ENCODE assay signal across 31 cellular contexts in genomic region chr4:31408136-31408535, GRCh38.
DNase-seq lines count a peak whose midpoint lies in the region; ATAC-seq and TF ChIP-seq lines count a peak whose summit lies in the region.
"Had no signal": no experiment of that assay in that cellular context is flagged by ENCODE, and none has a peak within 500 bp of the region (broad histone marks: within the 10 kb centered on the region; RNA-seq: fewer than 3 reads in every experiment).

No MANE protein-coding gene starts in this region.

- no peaks in the 10 kb centered on the region for H3K9me3 ChIP-seq in BE2C
- H3K9me3 ChIP-seq: BLaER1, breast epithelium, gastrocnemius medialis, HAP-1, psoas muscle, stomach, uterus had no signal

- no peak for TF ChIP-seq CTCF in BE2C (IDR thresholded peaks at IDR 0.05; ENCODE audit: low read depth, low read length)

- ATAC-seq in left lobe of liver = no peak
- ATAC-seq: activated naive CD4-positive, alpha-beta T cell treated with anti-CD3 and anti-CD28 coated beads, Interleukin-2, amount 50 U/mL, for 72 hours; gastrocnemius medialis; natural killer cell; psoas muscle; sciatic nerve had no signal

- H3K4me3 ChIP-seq in BE2C (ENCODE audit: low read depth, low read length) = no peak overlapping the region
- H3K4me3 ChIP-seq: BLaER1, breast epithelium, gastrocnemius medialis, HAP-1, hepatocyte, psoas muscle, stomach, uterus had no signal

- no peaks in the 10 kb centered on the region for H3K36me3 ChIP-seq in BE2C
- H3K36me3 ChIP-seq: BLaER1, breast epithelium, gastrocnemius medialis, HAP-1, stomach, uterus, WERI-Rb-1 had no signal

- DNase-seq in BE2C (peak; percentile 16), HT1080 (ENCODE audit: low read depth) (peak; percentile 1), NCI-H345 (lab: John Stamatoyannopoulos, UW) (peak; percentile 69), glomerular visceral epithelial cell (ENCODE audit: extremely low spot score) (peak; percentile 1), left lobe of liver (ENCODE audit: low spot score) (no peak), NCI-H2227 treated with DMSO at 0.1 percent for 48 hours (lab: John Stamatoyannopoulos, UW) (no peak), SKM-1 (lab: John Stamatoyannopoulos, UW; ENCODE audit: unreplicated experiment) (no peak)
- DNase-seq: activated CD4-positive, alpha-beta T cell treated with anti-CD3 and anti-CD28 coated beads for 4 hours; activated CD8-positive, alpha-beta memory T cell treated with anti-CD3 and anti-CD28 coated beads for 24 hours; activated effector memory CD4-positive, alpha-beta T cell treated with Interleukin-2 at 50 U/mL for 16 hours; activated T-cell treated with anti-CD3 and anti-CD28 coated beads for 4 hours; amygdala; gastrocnemius medialis; natural killer cell; NCI-H2107; NCI-H524 treated with DMSO at 0.1 percent for 48 hours; nucleus accumbens; psoas muscle; SIG-M5; stimulated activated CD4-positive, alpha-beta T cell treated with anti-CD3 and anti-CD28 coated beads, Interleukin-12 subunit alpha, Interleukin-12 subunit beta, amount 100 ng/mL, for 4 hours; stimulated activated CD4-positive, alpha-beta T cell treated with anti-CD3 and anti-CD28 coated beads, Interleukin-2, amount 100 ng/mL, for 48 hours; stomach; SW 1271; uterus; WERI-Rb-1 had no signal

- no peaks in the 10 kb centered on the region for H3K27me3 ChIP-seq in BE2C
- H3K27me3 ChIP-seq: BLaER1, breast epithelium, gastrocnemius medialis, hepatocyte, stomach, uterus had no signal

- H3K4me1 ChIP-seq in BE2C = no peaks in the 10 kb centered on the region
- H3K4me1 ChIP-seq: BLaER1, breast epithelium, gastrocnemius medialis, HAP-1, psoas muscle, stomach, uterus had no signal

Comparison
In these comparisons a context has a peak if more than half of its experiments do, and no peak if none do; other contexts are left out.
1. DNase-seq: peak in BE2C (single experiment), HT1080 (single experiment), NCI-H345 (single experiment) and glomerular visceral epithelial cell (single experiment); none in left lobe of liver (single experiment), NCI-H2227 treated with DMSO at 0.1 percent for 48 hours (single experiment) and SKM-1 (single experiment).